17 cellular contexts compared by ENCODE assay signal in genomic region chr1:26945138-26945537, GRCh38. TPM values are rescaled to one million over a fixed set of nuclear protein-coding genes. Genes with fewer than 3 reads are reported as not detected.
DNase-seq lines count a peak whose midpoint lies in the region; ATAC-seq, FAIRE-seq and TF ChIP-seq lines count a peak whose summit lies in the region.
"Had no signal": no experiment of that assay in that cellular context is flagged by ENCODE, and none has a peak within 500 bp of the region (broad histone marks: within the 10 kb centered on the region; RNA-seq: fewer than 3 reads in every experiment).

No MANE protein-coding gene starts in this region.

- WGBS in small intestine, 3 donors: 11 to 46% (median 29%) methylated on average over 2 of the region's 2 CpGs

- H3K27me3 ChIP-seq in small intestine (ENCODE audit: control insufficient read depth in 2 of 2, insufficient read depth in 2 of 2, low read length in 2 of 2): no peaks in the 10 kb centered on the region

- TF ChIP-seq CTCF in RWPE1 (conservative IDR thresholded peaks at IDR 0.05; ENCODE audit: low read depth): no peak

- H3K27ac ChIP-seq in RWPE1 (peak overlapping the region; percentile 43), small intestine (ENCODE audit: low read depth in 1 of 2, low read length in 1 of 2) (peak overlapping the region; percentile 48 to 49)

- no peak overlapping the region for H3K4me3 ChIP-seq in small intestine (ENCODE audit: low read depth in 1 of 2, low read length in 2 of 2)

- H3K36me3 ChIP-seq in small intestine (ENCODE audit: control insufficient read depth in 2 of 2, insufficient read depth in 2 of 2, low read length in 2 of 2): peaks cover 14 to 24% of the 10 kb centered on the region in 2 donors

- intact Hi-C loops in left colon (cut with DNase I, micrococcal nuclease): no loop called here

- FAIRE-seq in small intestine (lab: Jason Lieb, UNC): no peak

- no peaks in the 10 kb centered on the region for H3K9me3 ChIP-seq in small intestine (ENCODE audit: control insufficient read depth, low read depth)

- DNase-seq in HuH-7 (ENCODE audit: low spot score): peak; percentile 39
- no peak for DNase-seq in RWPE1 (ENCODE audit: low spot score)
- DNase-seq in left colon: no peak
- DNase-seq in small intestine: no peak
- no peak for DNase-seq in foreskin melanocyte
- DNase-seq in activated T-cell treated with anti-CD3 and anti-CD28 coated beads, Interleukin-2, amount 50 U/mL, for 48 hours: no peak
- DNase-seq: COR-L47, DMS153, GOT3, KG1, NCI-H1417 treated with DMSO at 0.1 percent for 48 hours, NCI-H2029, NCI-H2171, NCI-H446, NCI-H69 had no signal

- POLR2A ChIA-PET in RWPE1 (lab: Yijun Ruan, JAX; ENCODE audit: low non-redundant PET): no interaction called here

- ATAC-seq in left colon (peak; percentile 4), HG02642 (IDR thresholded peaks at IDR 0.05; ENCODE audit: poor library complexity, unreplicated experiment) (no peak)

- CTCF ChIA-PET in RWPE1 (lab: Yijun Ruan, JAX): interaction anchor here (0.5 to 0.6 kb wide), 2 partner anchors 83 to 301 kb away, joined by 3 to 7 read pairs; no protein-coding TSS in a partner anchor

- H3K4me1 ChIP-seq in small intestine (ENCODE audit: control insufficient read depth in 2 of 2, insufficient read depth in 1 of 2, low read depth in 1 of 2, low read length in 1 of 2): no peaks in the 10 kb centered on the region

RNA-seq across cellular contexts. Expression of gene KDF1, which starts 15.1 kb away (rescaled TPM):
- 10 to 100 TPM; 24.7 to 25.6 TPM for total RNA-seq in left colon
- 10 to 100 TPM; 19.9 to 30.8 (median 30.4) TPM for polyA plus RNA-seq in small intestine
- total RNA-seq: RPMI7951 had no signal

RNA-seq across cellular contexts. Expression of gene NUDC, which starts 23.6 kb away (rescaled TPM):
- 10 to 100 TPM; 39.4 to 40.3 TPM for total RNA-seq in left colon
- polyA plus RNA-seq in small intestine: 10 to 100 TPM; 39.4 to 70.5 (median 40.0) TPM

RNA-seq across cellular contexts. Expression of gene NR0B2, which starts 31.4 kb away (rescaled TPM):
- under 1 TPM; 0.31 to 0.34 TPM for total RNA-seq in left colon
- 100 to 1,000 TPM in 2 of 3 donors, 10 to 100 TPM in 1; 54.9 to 443 (median 366) TPM for polyA plus RNA-seq in small intestine
- total RNA-seq: RPMI7951 had no signal

RNA-seq across cellular contexts. Expression of gene GPATCH3, which starts 44.9 kb away (rescaled TPM):
- total RNA-seq in left colon: 10 to 100 TPM; 12.3 to 15.2 TPM
- 10 to 100 TPM; 11.0 to 55.7 (median 43.2) TPM for polyA plus RNA-seq in small intestine

RNA-seq across cellular contexts. Expression of gene TRNP1, which starts 48.4 kb away (rescaled TPM):
- total RNA-seq in left colon: 1 to 10 TPM; 1.3 to 3.0 TPM
- polyA plus RNA-seq in small intestine: 10 to 100 TPM; 10.8 to 15.6 (median 12.7) TPM
